8 cellular contexts compared by ENCODE assay signal in genomic region chr2:10400568-10400977, GRCh38. TPM values are rescaled to one million over a fixed set of nuclear protein-coding genes. Genes with fewer than 3 reads are reported as not detected.
DNase-seq lines count a peak whose midpoint lies in the region; ATAC-seq and TF ChIP-seq lines count a peak whose summit lies in the region.

No MANE protein-coding gene starts in this region.

- intact Hi-C loops in PC-3 (cut with micrococcal nuclease) = no loop called here
- intact Hi-C loops in colonic mucosa (cut with DNase I) = loop anchor here (5.0 kb wide), 1 partner anchor 93 kb away; no protein-coding TSS in a partner anchor
- intact Hi-C loops in sciatic nerve (cut with DNase I) = loop anchor here (10.0 kb wide), 1 partner anchor 126 kb away; no protein-coding TSS in a partner anchor

- CTCF ChIA-PET in GM10248 (lab: Yijun Ruan, JAX) (no interaction called here), PC-3 (lab: Charles Lee) (no interaction called here)

- H3K27ac ChIP-seq in PC-3 (ENCODE audit: low read length) (peak overlapping the region; percentile 99), colonic mucosa (peak overlapping the region; percentile 22)

- H3K79me2 ChIP-seq in PC-3 (ENCODE audit: low read length) = peaks cover 67% of the 10 kb centered on the region

- H4K20me1 ChIP-seq in PC-3 (ENCODE audit: low read length) = no peaks in the 10 kb centered on the region

- TF ChIP-seq CTCF in GM10248 (IDR thresholded peaks at IDR 0.05; ENCODE audit: control extremely low read depth, extremely low read depth, low read depth, missing control alignments) (no peak), PC-3 (conservative IDR thresholded peaks at IDR 0.05; ENCODE audit: low read depth, low read length) (no peak), colonic mucosa (IDR thresholded peaks at IDR 0.05) (no peak)

- H3K9me3 ChIP-seq in PC-3 (ENCODE audit: low read length) = no peaks in the 10 kb centered on the region
- no peaks in the 10 kb centered on the region for H3K9me3 ChIP-seq in colonic mucosa

- no peak for ATAC-seq in PC-3
- peak; percentile 77 for ATAC-seq in sciatic nerve

- H3K4me1 ChIP-seq in PC-3 (ENCODE audit: insufficient read depth, low read length) (peaks cover 52% of the 10 kb centered on the region), colonic mucosa (peaks cover 15% of the 10 kb centered on the region)

- peak; percentile 46 for DNase-seq in GM10248 (ENCODE audit: extremely low spot score)
- DNase-seq in PC-3 = peak; percentile 59
- peak; percentile 38 for DNase-seq in colonic mucosa
- peak; percentile 72 for DNase-seq in sciatic nerve (ENCODE audit: low spot score)
- DNase-seq in NCI-H2171 treated with DMSO at 0.1 percent for 48 hours (lab: John Stamatoyannopoulos, UW) = no peak
- no peak for DNase-seq in HT-29 (ENCODE audit: low spot score)
- no peak for DNase-seq in DMS79 treated with DMSO at 0.1 percent for 48 hours (lab: John Stamatoyannopoulos, UW)
- no peak for DNase-seq in superior temporal gyrus (ENCODE audit: extremely low spot score)

- H3K9me2 ChIP-seq in PC-3 (replicated peaks; ENCODE audit: low read length) = no peaks in the 10 kb centered on the region

- peak overlapping the region; percentile 27 for H3K9ac ChIP-seq in PC-3 (ENCODE audit: low read length)
- H3K9ac ChIP-seq in colonic mucosa (ENCODE audit: low read depth in 2 of 2, low read length in 2 of 2) = peak overlapping the region in 1 of 2 donors; percentile 15

- no peak overlapping the region for H3K4me3 ChIP-seq in PC-3 (ENCODE audit: low read length)
- H3K4me3 ChIP-seq in colonic mucosa = no peak overlapping the region

- POLR2A ChIA-PET in GM10248 (lab: Yijun Ruan, JAX) (no interaction called here), PC-3 (lab: Charles Lee; ENCODE audit: unreplicated experiment) (no interaction called here)

- no peaks in the 10 kb centered on the region for H3K27me3 ChIP-seq in PC-3 (ENCODE audit: low read length)
- H3K27me3 ChIP-seq in colonic mucosa = no peaks in the 10 kb centered on the region

- no TSS peak for BruUV-seq in PC-3 (replicated peaks; lab: Mats Ljungman, UMichigan)

- H3K4me2 ChIP-seq in PC-3 (ENCODE audit: low read length) = no peak overlapping the region

- peaks cover 15% of the 10 kb centered on the region for H3F3A ChIP-seq in PC-3 (ENCODE audit: low read length, unreplicated experiment)

- H3K36me3 ChIP-seq in PC-3 (ENCODE audit: low read depth, low read length) = peaks cover 34% of the 10 kb centered on the region
- no peaks in the 10 kb centered on the region for H3K36me3 ChIP-seq in colonic mucosa

- no peak overlapping the region for H2AFZ ChIP-seq in PC-3 (ENCODE audit: low read length)

RNA-seq across cellular contexts. Expression of gene ODC1, which starts 47.6 kb away (rescaled TPM):
- total RNA-seq in PC-3 (2014; rRNA removed) (712 and 714 TPM in 2 replicates), colonic mucosa (100 to 1,000 TPM in 1 of 2 donors, 10 to 100 TPM in 1; 45.8 to 107 TPM), sciatic nerve (33.1 TPM)
- total RNA-seq in HT-29 (2014; rRNA removed; shearing (Covaris generic)) = 323 and 427 TPM in 2 replicates

Comparison
In these comparisons a context has a peak if more than half of its experiments do, and no peak if none do; other contexts are left out.
1. DNase-seq: peak in GM10248 (single experiment), PC-3 (single experiment), colonic mucosa (single experiment) and sciatic nerve (single experiment); none in NCI-H2171 treated with DMSO at 0.1 percent for 48 hours (single experiment), HT-29 (single experiment), DMS79 treated with DMSO at 0.1 percent for 48 hours (single experiment) and superior temporal gyrus (single experiment).